ENCODE assay signal across 23 cellular contexts in genomic region chr22:32814289-32814865, GRCh38. TPM values are rescaled to one million over a fixed set of nuclear protein-coding genes. Genes with fewer than 3 reads are reported as not detected.
DNase-seq lines count a peak whose midpoint lies in the region; ATAC-seq, FAIRE-seq and TF ChIP-seq lines count a peak whose summit lies in the region.
"Had no signal": no experiment of that assay in that cellular context is flagged by ENCODE, and none has a peak within 500 bp of the region (broad histone marks: within the 10 kb centered on the region; RNA-seq: fewer than 3 reads in every experiment).

No MANE protein-coding gene starts in this region.

- H3K4me1 ChIP-seq in HEK293 (ENCODE audit: control insufficient read depth, insufficient read depth, low read length) = peaks cover 3% of the 10 kb centered on the region
- H3K4me1 ChIP-seq in smooth muscle cell (ENCODE audit: low read depth) = peaks cover 17% of the 10 kb centered on the region
- peaks cover 38% of the 10 kb centered on the region for H3K4me1 ChIP-seq in HepG2 (ENCODE audit: insufficient read depth, low read length)
- H3K4me1 ChIP-seq in trophoblast cell (ENCODE audit: control insufficient read depth in 1 of 2, insufficient read depth in 2 of 2, low read length in 2 of 2) = peaks cover 18% of the 10 kb centered on the region in 2 experiments

- H3K27me3 ChIP-seq in smooth muscle cell (ENCODE audit: low read depth) = no peaks in the 10 kb centered on the region
- no peaks in the 10 kb centered on the region for H3K27me3 ChIP-seq in HepG2 (ENCODE audit: control insufficient read depth in 1 of 2, insufficient read depth in 2 of 2, low read length in 2 of 2)
- no peaks in the 10 kb centered on the region for H3K27me3 ChIP-seq in trophoblast cell (ENCODE audit: insufficient read depth, low read length)

- H2AK5ac ChIP-seq in trophoblast cell (ENCODE audit: low read length) = no peak overlapping the region

- TF ChIP-seq POLR2A in HepG2 (IDR thresholded peaks at IDR 0.05; ENCODE audit: insufficient read depth in 1 of 2, low read depth in 2 of 2, low read length in 2 of 2) = no peak

- H3K4me3 ChIP-seq in HEK293 (ENCODE audit: low read depth, low read length) (no peak overlapping the region), choroid plexus epithelial cell (ENCODE audit: low read depth, low read length) (no peak overlapping the region), smooth muscle cell (no peak overlapping the region), HepG2 (replicated peaks in 1 of 3; ENCODE audit: insufficient read depth in 1 of 3, low read depth in 2 of 3, low read length in 3 of 3) (no peak overlapping the region), trophoblast cell (ENCODE audit: low read depth, low read length) (no peak overlapping the region)

- no peak overlapping the region for H4K12ac ChIP-seq in trophoblast cell (ENCODE audit: low read depth, low read length)

- TF ChIP-seq CTCF in AG09319 (IDR thresholded peaks at IDR 0.05; ENCODE audit: low read depth, low read length) = no peak
- no peak for TF ChIP-seq CTCF in HEK293 (tag by site-specific recombination; IDR thresholded peaks at IDR 0.05)
- no peak for TF ChIP-seq CTCF in choroid plexus epithelial cell (conservative IDR thresholded peaks at IDR 0.05; ENCODE audit: low read depth, low read length)
- TF ChIP-seq CTCF in smooth muscle cell (IDR thresholded peaks at IDR 0.05; ENCODE audit: borderline replicate concordance, insufficient read depth, poor library complexity, severe bottlenecking) = no peak
- TF ChIP-seq CTCF in HepG2 (CRISPR knock-in tag; IDR thresholded peaks at IDR 0.05) = no peak
- no peak for TF ChIP-seq CTCF in D721Med (IDR thresholded peaks at IDR 0.05; ENCODE audit: insufficient read depth, missing control alignments)

- no peak overlapping the region for H4K8ac ChIP-seq in trophoblast cell (ENCODE audit: low read depth, low read length)

- peak overlapping the region; percentile 4 for H3K4me2 ChIP-seq in smooth muscle cell
- H3K4me2 ChIP-seq in HepG2 (ENCODE audit: low read depth, low read length) = no peak overlapping the region
- no peak overlapping the region for H3K4me2 ChIP-seq in trophoblast cell (ENCODE audit: low read length)

- H3K9ac ChIP-seq in smooth muscle cell (ENCODE audit: low read depth) (no peak overlapping the region), HepG2 (ENCODE audit: insufficient read depth, low read depth, low read length) (no peak overlapping the region), trophoblast cell (ENCODE audit: low read length) (no peak overlapping the region)

- H3K14ac ChIP-seq in trophoblast cell (ENCODE audit: low read length) = no peak overlapping the region

- no peak overlapping the region for H3K18ac ChIP-seq in trophoblast cell (ENCODE audit: low read length)

- no peak for ATAC-seq in HepG2
- ATAC-seq: Panc1 had no signal

- DNase-seq in AG09319 (ENCODE audit: extremely low read depth, low read depth) (peak; percentile 20), choroid plexus epithelial cell (ENCODE audit: low read depth) (peak; percentile 35), smooth muscle cell (lab: John Stamatoyannopoulos, UW; ENCODE audit: unreplicated experiment) (no peak), HepG2 (ENCODE audit: low spot score) (no peak), trophoblast cell (no peak), D721Med (ENCODE audit: insufficient read length, low spot score) (no peak)
- DNase-seq: CD4-positive, CD25-positive, alpha-beta regulatory T cell; DMS79; HCEC 1CT; Karpas-422; MV-4-11; NCI-H1105 treated with DMSO at 0.1 percent for 48 hours; NCI-H2081; NCI-H2171; NCI-H345; NCI-H524; NCI-H774; NK-92 treated with Interleukin-12 subunit alpha and Interleukin-12 subunit beta, amount 100 ng/mL, for 24 hours; SIG-M5 had no signal

- 73% methylated on average over 5 of the region's 5 CpGs for WGBS in smooth muscle cell (ENCODE audit: low lambda C conversion rate)
- 96% methylated on average over 5 of the region's 5 CpGs for WGBS in HepG2 (ENCODE audit: low lambda C conversion rate)
- no CpG with 5 or more reads among the region's 5 CpGs for WGBS in trophoblast cell (ENCODE audit: extremely low coverage, insufficient coverage, insufficient read length)

- no peak overlapping the region for H3K23ac ChIP-seq in trophoblast cell (ENCODE audit: low read length)

- CTCF ChIA-PET in HEK293 (lab: Yijun Ruan, JAX) (interaction anchor here (0.8 to 1.8 kb wide), 4 partner anchors 9 to 22 kb away, joined by 3 to 6 read pairs (median 4); no protein-coding TSS in a partner anchor), HepG2 (lab: Yijun Ruan, JAX; ENCODE audit: low intra/inter-chr PET ratio, low total read pairs) (no interaction called here)

- peaks cover 91% of the 10 kb centered on the region for H3F3A ChIP-seq in smooth muscle cell (ENCODE audit: low read depth)

- peaks cover 2% of the 10 kb centered on the region for H3K79me1 ChIP-seq in trophoblast cell (ENCODE audit: low read length)

- H2AFZ ChIP-seq in smooth muscle cell (ENCODE audit: low read depth) (no peak overlapping the region), HepG2 (ENCODE audit: low read length) (no peak overlapping the region), trophoblast cell (ENCODE audit: insufficient read depth, low read length, poor library complexity) (no peak overlapping the region)

- H3K79me2 ChIP-seq in smooth muscle cell (ENCODE audit: low read depth) (peaks cover 100% of the 10 kb centered on the region), HepG2 (ENCODE audit: insufficient read depth, low read length) (peaks cover 65% of the 10 kb centered on the region), trophoblast cell (ENCODE audit: control insufficient read depth, insufficient read depth, low read length, poor library complexity) (peaks cover 6% of the 10 kb centered on the region)

- H3K27ac ChIP-seq in HEK293 (ENCODE audit: extremely low read depth, low read depth, low read length) (no peak overlapping the region), smooth muscle cell (ENCODE audit: low read depth) (peak overlapping the region; percentile 76), HepG2 (ENCODE audit: extremely low read length, insufficient read depth, low read length) (no peak overlapping the region), trophoblast cell (ENCODE audit: low read depth, low read length) (no peak overlapping the region)

- POLR2A ChIA-PET in HEK293 (lab: Yijun Ruan, JAX) (no interaction called here), HepG2 (lab: Yijun Ruan, JAX) (no interaction called here)

- BruUV-seq in HepG2 (replicated peaks; lab: Mats Ljungman, UMichigan) = no TSS peak

- no peak overlapping the region for H2BK12ac ChIP-seq in trophoblast cell (ENCODE audit: low read length)

- no peaks in the 10 kb centered on the region for H3K9me3 ChIP-seq in HEK293 (ENCODE audit: control insufficient read depth, insufficient read depth, low read depth, low read length)
- H3K9me3 ChIP-seq in smooth muscle cell (replicated peaks; ENCODE audit: low read depth) = no peaks in the 10 kb centered on the region
- no peaks in the 10 kb centered on the region for H3K9me3 ChIP-seq in HepG2 (ENCODE audit: low read length)
- no peaks in the 10 kb centered on the region for H3K9me3 ChIP-seq in trophoblast cell (ENCODE audit: insufficient read depth, low read depth, low read length)

- H4K91ac ChIP-seq in trophoblast cell (ENCODE audit: low read depth, low read length) = no peak overlapping the region

- H4K20me1 ChIP-seq in smooth muscle cell (ENCODE audit: low read depth) = peaks cover 100% of the 10 kb centered on the region
- no peaks in the 10 kb centered on the region; the same call in 1 of the 2 replicates for H4K20me1 ChIP-seq in HepG2 (ENCODE audit: insufficient read depth, low read length)

- no peak overlapping the region for H2BK120ac ChIP-seq in trophoblast cell (ENCODE audit: insufficient read depth, low read length, poor library complexity)

- FAIRE-seq in HepG2 (lab: Jason Lieb, UNC) (no peak), D721Med (lab: Jason Lieb, UNC) (no peak)
- FAIRE-seq: A204.1 had no signal

- TF ChIP-seq EP300 in HepG2 (IDR thresholded peaks at IDR 0.05; ENCODE audit: low read depth in 2 of 2, low read length in 2 of 2) = no peak
- TF ChIP-seq EP300 in HepG2 (CRISPR knock-in tag; IDR thresholded peaks at IDR 0.05; ENCODE audit: borderline replicate concordance) = no peak

- H3K36me3 ChIP-seq in HEK293 (ENCODE audit: control insufficient read depth in 2 of 2, insufficient read depth in 1 of 2, low read length in 2 of 2) = no peaks in the 10 kb centered on the region
- peaks cover 7% of the 10 kb centered on the region for H3K36me3 ChIP-seq in smooth muscle cell (ENCODE audit: low read depth)
- peaks cover 5 to 44% of the 10 kb centered on the region in 2 experiments; a peak in 3 of 5 replicates for H3K36me3 ChIP-seq in HepG2 (replicated peaks in 1 of 2; ENCODE audit: control insufficient read depth in 1 of 2, insufficient read depth in 2 of 2, low read length in 2 of 2)
- H3K36me3 ChIP-seq in trophoblast cell (ENCODE audit: control insufficient read depth in 1 of 2, insufficient read depth in 2 of 2, low read length in 2 of 2) = peaks cover 25 to 45% of the 10 kb centered on the region in 2 experiments

- no peak overlapping the region for H2BK5ac ChIP-seq in trophoblast cell (ENCODE audit: low read depth, low read length, poor library complexity)

- intact Hi-C loops in HepG2 (cut with micrococcal nuclease; ENCODE audit: unreplicated experiment) = no loop called here

- no peak overlapping the region for H3K4ac ChIP-seq in trophoblast cell (ENCODE audit: low read depth, low read length)

- in situ Hi-C loops in HepG2 (cut with HindIII; ENCODE audit: extremely low pct_ligation_motif_present, low pct_unique_long_range_greater_than_20kb) = no loop called here

- no peak for TF ChIP-seq RAD21 in HepG2 (CRISPR knock-in tag; IDR thresholded peaks at IDR 0.05)

RNA-seq across cellular contexts. Expression of gene TIMP3, which starts 12.9 kb away (rescaled TPM):
- total RNA-seq in smooth muscle cell (3,114 and 3,210 TPM in 2 replicates), HepG2 (2016; rRNA removed; fragmentation: Illumina TruSeq; extraction: Trizol) (28.7 and 57.3 TPM in 2 replicates)
- polyA plus RNA-seq in smooth muscle cell (3,050 and 3,942 TPM in 2 replicates), HepG2 (2011; rRNA removed) (75.2 and 86.6 TPM in 2 replicates)
- total RNA-seq in HepG2 (2016; cell fraction: cytosol; rRNA removed; fragmentation: Illumina TruSeq; extraction: Trizol; ENCODE audit: low read depth) = 5.1 and 5.6 TPM in 2 replicates
- total RNA-seq in HepG2 (2016; cell fraction: insoluble cytoplasmic fraction; rRNA removed; fragmentation: Illumina TruSeq; extraction: Trizol) = 26.3 and 55.6 TPM in 2 replicates
- total RNA-seq in HepG2 (2016; cell fraction: membrane; rRNA removed; fragmentation: Illumina TruSeq; extraction: Trizol) = 17.2 and 19.0 TPM in 2 replicates
- 55.3 and 66.5 TPM in 2 replicates for total RNA-seq in HepG2 (2016; cell fraction: nucleus; rRNA removed; fragmentation: Illumina TruSeq; extraction: Trizol)
- polyA plus RNA-seq in HepG2 (2011; cell fraction: cytosol; rRNA removed) = 67.3 and 72.2 TPM in 2 replicates
- polyA plus RNA-seq in HepG2 (2011; cell fraction: nucleus; rRNA removed) = 29.5 and 30.5 TPM in 2 replicates
- 89.9 and 107 TPM in 2 replicates for polyA plus RNA-seq in HepG2 (2012)
- 5.5 TPM in 2 replicates for polyA plus RNA-seq in HepG2 (2016; cell fraction: cytosol; fragmentation: Illumina TruSeq; extraction: Trizol; ENCODE audit: low read depth)
- 30.6 and 38.9 TPM in 2 replicates for polyA plus RNA-seq in HepG2 (2016; cell fraction: insoluble cytoplasmic fraction; fragmentation: Illumina TruSeq; extraction: Trizol; ENCODE audit: low read depth)
- polyA plus RNA-seq in HepG2 (2016; cell fraction: membrane; fragmentation: Illumina TruSeq; extraction: Trizol; ENCODE audit: low read depth) = 12.2 and 12.9 TPM in 2 replicates
- polyA plus RNA-seq in HepG2 (2016; cell fraction: nucleus; fragmentation: Illumina TruSeq; extraction: Trizol; ENCODE audit: insufficient read depth, low read depth) = 90.8 and 96.2 TPM in 2 replicates
- polyA minus RNA-seq in HepG2 (2011; rRNA and poly(A)+ RNA removed; ENCODE audit: low replicate concordance) = 7.2 and 107 TPM in 2 replicates
- 51.1 and 55.3 TPM in 2 replicates for polyA minus RNA-seq in HepG2 (2011; cell fraction: cytosol; rRNA and poly(A)+ RNA removed)
- 20.5 and 25.0 TPM in 2 replicates for polyA minus RNA-seq in HepG2 (2011; cell fraction: nucleus; rRNA and poly(A)+ RNA removed)
- 973 and 1,084 TPM in 2 replicates for polyA plus RNA-seq in trophoblast cell (2013)
- polyA plus RNA-seq: CD4-positive, CD25-positive, alpha-beta regulatory T cell; IgD-negative memory B cell had no signal

Comparison
In these comparisons a context has a peak if more than half of its experiments do, and no peak if none do; other contexts are left out.
1. DNase-seq: peak in AG09319 (single experiment) and choroid plexus epithelial cell (single experiment); none in smooth muscle cell (single experiment), HepG2 (single experiment), trophoblast cell (0 of 2) and D721Med (single experiment).
2. RNA of gene TIMP3, which starts 12.9 kb away (total RNA-seq): 3,114 to 3,210 TPM in smooth muscle cell; 5.1 to 66.5 TPM in HepG2; every median in the first group is over 10 times any median in the second.